10 cellular contexts compared by ENCODE assay signal in genomic region chr1:24932725-24933294, GRCh38.
DNase-seq lines count a peak whose midpoint lies in the region; ATAC-seq lines count a peak whose summit lies in the region.
"Had no signal": no experiment of that assay in that cellular context is flagged by ENCODE, and none has a peak within 500 bp of the region (broad histone marks: within the 10 kb centered on the region; RNA-seq: fewer than 3 reads in every experiment).

No MANE protein-coding gene starts in this region.

- H3K27ac Mint-ChIP-seq in activated T-cell treated with anti-CD3 and anti-CD28 coated beads, Interleukin-2, amount 50 U/mL, for 24 hours = peak overlapping the region; percentile 90
- H3K27ac Mint-ChIP-seq in stimulated activated memory B cell treated with anti-CD40 and anti-IgM and Interleukin-4, amounts not matched to agents 10 μg/mL and 1 μg/mL and 100 μg/mL, for 72 hours = peak overlapping the region; percentile 74

- peaks cover 71% of the 10 kb centered on the region for H3K4me1 Mint-ChIP-seq in activated T-cell treated with anti-CD3 and anti-CD28 coated beads, Interleukin-2, amount 50 U/mL, for 24 hours (ENCODE audit: low read depth)
- peaks cover 75% of the 10 kb centered on the region for H3K4me1 Mint-ChIP-seq in stimulated activated memory B cell treated with anti-CD40 and anti-IgM and Interleukin-4, amounts not matched to agents 10 μg/mL and 1 μg/mL and 100 μg/mL, for 72 hours

- peaks cover 54 to 66% of the 10 kb centered on the region in 2 donors for H3K27me3 ChIP-seq in duodenal mucosa (ENCODE audit: control insufficient read depth in 1 of 2, insufficient read depth in 2 of 2, low read length in 2 of 2)

- no peaks in the 10 kb centered on the region for H3K9me3 ChIP-seq in duodenal mucosa (ENCODE audit: control insufficient read depth in 1 of 2, low read length in 2 of 2)
- H3K9me3 ChIP-seq: stomach had no signal

- H3K36me3 ChIP-seq in duodenal mucosa (ENCODE audit: control insufficient read depth in 1 of 2, insufficient read depth in 2 of 2, low read length in 2 of 2) = no peaks in the 10 kb centered on the region
- H3K36me3 ChIP-seq: stomach had no signal

- no peak for ATAC-seq in stimulated activated memory B cell treated with anti-CD40 and anti-IgM and Interleukin-4, amounts not matched to agents 10 μg/mL and 1 μg/mL and 100 μg/mL, for 72 hours
- ATAC-seq in GM21576 (IDR thresholded peaks at IDR 0.05; ENCODE audit: unreplicated experiment) = no peak

- no peaks in the 10 kb centered on the region for H3K27me3 Mint-ChIP-seq in activated T-cell treated with anti-CD3 and anti-CD28 coated beads, Interleukin-2, amount 50 U/mL, for 24 hours
- no peaks in the 10 kb centered on the region for H3K27me3 Mint-ChIP-seq in stimulated activated memory B cell treated with anti-CD40 and anti-IgM and Interleukin-4, amounts not matched to agents 10 μg/mL and 1 μg/mL and 100 μg/mL, for 72 hours

- H3K4me3 ChIP-seq in duodenal mucosa (ENCODE audit: low read depth in 1 of 2, low read length in 2 of 2) = peak overlapping the region; percentile 16 to 32

- peaks cover 29 to 31% of the 10 kb centered on the region in 2 donors for H3K4me1 ChIP-seq in duodenal mucosa (ENCODE audit: control insufficient read depth in 1 of 2, insufficient read depth in 2 of 2, low read length in 2 of 2)

- H3K27ac ChIP-seq in duodenal mucosa (ENCODE audit: low read depth, low read length) (no peak overlapping the region), substantia nigra (ENCODE audit: low read depth, low read length, poor library complexity, severe bottlenecking) (no peak overlapping the region)
- H3K27ac ChIP-seq: stomach had no signal

- no peak for DNase-seq in activated T-cell treated with anti-CD3 and anti-CD28 coated beads, Interleukin-2, amount 50 U/mL, for 24 hours
- no peak for DNase-seq in activated T-cell treated with anti-CD3 and anti-CD28 coated beads, Interleukin-2, amount 50 U/mL, for 1 hour
- DNase-seq in NCI-H2029 (lab: John Stamatoyannopoulos, UW) (peak; percentile 44), substantia nigra (lab: John Stamatoyannopoulos, UW) (no peak), iPS-NIHi11 (ENCODE audit: low spot score) (no peak)
- DNase-seq: kidney had no signal

- peaks cover 86% of the 10 kb centered on the region for H3K36me3 Mint-ChIP-seq in activated T-cell treated with anti-CD3 and anti-CD28 coated beads, Interleukin-2, amount 50 U/mL, for 24 hours (ENCODE audit: low read depth)
- H3K36me3 Mint-ChIP-seq in stimulated activated memory B cell treated with anti-CD40 and anti-IgM and Interleukin-4, amounts not matched to agents 10 μg/mL and 1 μg/mL and 100 μg/mL, for 72 hours = peaks cover 15% of the 10 kb centered on the region

- peak overlapping the region; percentile 60 for H3K4me3 Mint-ChIP-seq in activated T-cell treated with anti-CD3 and anti-CD28 coated beads, Interleukin-2, amount 50 U/mL, for 24 hours
- peak overlapping the region; percentile 61 for H3K4me3 Mint-ChIP-seq in stimulated activated memory B cell treated with anti-CD40 and anti-IgM and Interleukin-4, amounts not matched to agents 10 μg/mL and 1 μg/mL and 100 μg/mL, for 72 hours

- H3K9ac ChIP-seq in duodenal mucosa (ENCODE audit: low read depth in 1 of 2, low read length in 2 of 2) = peak overlapping the region in 1 of 2 donors; percentile 14

- no peaks in the 10 kb centered on the region for H3K9me3 Mint-ChIP-seq in activated T-cell treated with anti-CD3 and anti-CD28 coated beads, Interleukin-2, amount 50 U/mL, for 24 hours
- no peaks in the 10 kb centered on the region for H3K9me3 Mint-ChIP-seq in stimulated activated memory B cell treated with anti-CD40 and anti-IgM and Interleukin-4, amounts not matched to agents 10 μg/mL and 1 μg/mL and 100 μg/mL, for 72 hours
